Comparison of ENCODE assay signal across 22 cellular contexts in the genomic region with DNA sequence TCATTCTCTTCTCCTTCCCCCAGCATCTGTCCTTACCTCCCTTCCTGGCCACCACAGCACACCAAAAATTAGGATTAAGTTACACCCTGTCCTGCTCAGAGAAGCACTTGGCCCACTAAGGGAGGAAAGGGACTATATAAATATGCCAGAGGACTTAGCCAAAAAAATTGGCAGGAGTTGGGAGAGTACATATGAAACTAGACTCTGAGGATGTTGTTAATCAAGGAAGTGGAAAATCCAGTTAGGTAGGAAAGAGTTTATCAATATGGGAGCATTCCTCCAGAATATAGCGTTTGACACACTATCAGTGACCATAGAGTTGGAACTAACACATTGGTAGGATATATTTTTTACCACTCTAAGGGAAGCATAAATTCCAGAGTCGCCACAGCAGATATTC. TPM values are rescaled to one million over a fixed set of nuclear protein-coding genes. Genes with fewer than 3 reads are reported as not detected.
DNase-seq lines count a peak whose midpoint lies in the region; ATAC-seq, FAIRE-seq and TF ChIP-seq lines count a peak whose summit lies in the region.
"Had no signal": no experiment of that assay in that cellular context is flagged by ENCODE, and none has a peak within 500 bp of the region (broad histone marks: within the 10 kb centered on the region; RNA-seq: fewer than 3 reads in every experiment).

No MANE protein-coding gene starts in this region.

- WGBS in esophagus muscularis mucosa, result 92% methylated on average over 2 of the region's 2 CpGs
- WGBS in pancreas, 2 donors, result 50 to 55% methylated on average over 2 of the region's 2 CpGs

- H3K4me1 ChIP-seq in esophagus muscularis mucosa (no peaks in the 10 kb centered on the region), pancreas (peaks cover 4 to 9% (median 9%) of the 10 kb centered on the region in 3 donors)
- H3K4me1 ChIP-seq: Caco-2, HAP-1 had no signal

- H3K9me3 Mint-ChIP-seq in activated naive CD4-positive, alpha-beta T cell treated with anti-CD3 and anti-CD28 coated beads, Interleukin-2, amount 50 U/mL, for 72 hours, result peaks cover 6 to 29% of the 10 kb centered on the region in 2 donors

- peak; percentile 75 for DNase-seq in LNCaP clone FGC (ENCODE audit: low read depth)
- peak; percentile 39 for DNase-seq in esophagus muscularis mucosa (ENCODE audit: extremely low spot score)
- no peak for DNase-seq in pancreas
- DNase-seq in 8988T, result no peak
- DNase-seq in activated naive CD4-positive, alpha-beta T cell treated with anti-CD3 and anti-CD28 coated beads, Interleukin-2, amount 50 U/mL, for 72 hours (ENCODE audit: low spot score in 2 of 2), result no peak
- DNase-seq: C1 segment of cervical spinal cord; Caco-2; CD4-positive, CD25-positive, alpha-beta regulatory T cell; CD8-positive, alpha-beta T cell; DMS153; DND-41; GOT3; HFFc6 had no signal

- peak in 3 of 4 donors; percentile 27 to 57 (median 47) for ATAC-seq in pancreas
- no peak for ATAC-seq in activated CD4-positive, CD25-positive, alpha-beta regulatory T cell treated with anti-CD3 and anti-CD28 coated beads, Interleukin-2, amount 50 U/mL, for 24 hours
- no peak for ATAC-seq in activated naive CD4-positive, alpha-beta T cell treated with anti-CD3 and anti-CD28 coated beads, Interleukin-2, amount 50 U/mL, for 72 hours
- ATAC-seq: CD8-positive, alpha-beta T cell had no signal

- H3K9me3 ChIP-seq in esophagus muscularis mucosa (peaks cover 0 to 9% (median 0%) of the 10 kb centered on the region in 4 donors), pancreas (no peaks in the 10 kb centered on the region)
- H3K9me3 ChIP-seq: HAP-1 had no signal

- no peak for FAIRE-seq in pancreas (lab: Jason Lieb, UNC)
- FAIRE-seq: G401.6, GM12892, GM19239, H54 had no signal

- H3K4me3 ChIP-seq in LNCaP clone FGC (ENCODE audit: low read depth, low read length), result no peak overlapping the region
- H3K4me3 ChIP-seq in esophagus muscularis mucosa, result no peak overlapping the region
- H3K4me3 ChIP-seq in pancreas, result no peak overlapping the region
- H3K4me3 ChIP-seq: HAP-1 had no signal

- H3K36me3 Mint-ChIP-seq in activated naive CD4-positive, alpha-beta T cell treated with anti-CD3 and anti-CD28 coated beads, Interleukin-2, amount 50 U/mL, for 72 hours, result peaks cover 8 to 23% of the 10 kb centered on the region in 2 donors
- H3K36me3 Mint-ChIP-seq: CD4-positive, CD25-positive, alpha-beta regulatory T cell; CD8-positive, alpha-beta T cell had no signal

- TF ChIP-seq POLR2A in esophagus muscularis mucosa (IDR thresholded peaks at IDR 0.05; ENCODE audit: low read depth), result no peak

- no peaks in the 10 kb centered on the region for H3K36me3 ChIP-seq in esophagus muscularis mucosa
- no peaks in the 10 kb centered on the region for H3K36me3 ChIP-seq in pancreas
- H3K36me3 ChIP-seq: HAP-1 had no signal

- H3K27ac ChIP-seq in C4-2B (peak overlapping the region; percentile 56; the same call in 1 of the 2 replicates), esophagus muscularis mucosa (replicated peaks in 1 of 4) (no peak overlapping the region), pancreas (no peak overlapping the region)

- H3K27me3 ChIP-seq in esophagus muscularis mucosa, result no peaks in the 10 kb centered on the region
- no peaks in the 10 kb centered on the region for H3K27me3 ChIP-seq in pancreas

- no peak overlapping the region for H3K27ac Mint-ChIP-seq in activated naive CD4-positive, alpha-beta T cell treated with anti-CD3 and anti-CD28 coated beads, Interleukin-2, amount 50 U/mL, for 72 hours
- H3K27ac Mint-ChIP-seq: CD8-positive, alpha-beta T cell; HFFc6 had no signal

- TF ChIP-seq CTCF in C4-2B (conservative IDR thresholded peaks at IDR 0.05), result no peak
- no peak for TF ChIP-seq CTCF in LNCaP clone FGC (IDR thresholded peaks at IDR 0.05; ENCODE audit: control insufficient read depth, extremely low read depth, insufficient read depth)
- no peak for TF ChIP-seq CTCF in esophagus muscularis mucosa (IDR thresholded peaks at IDR 0.05)
- TF ChIP-seq CTCF in pancreas (IDR thresholded peaks at IDR 0.05), result no peak

- intact Hi-C loops in esophagus muscularis mucosa (cut with DNase I) (no loop called here), pancreas (cut with DNase I) (no loop called here)

- TF ChIP-seq EP300 in esophagus muscularis mucosa (IDR thresholded peaks at IDR 0.05), result no peak

RNA-seq across cellular contexts. Expression of gene TSHZ2, which starts 57.3 kb away (rescaled TPM):
- total RNA-seq in esophagus muscularis mucosa (10 to 100 TPM; 10.3 to 15.0 (median 12.9) TPM), pancreas (10 to 100 TPM in 1 of 6 donors, 1 to 10 TPM in 5; 2.2 to 23.5 (median 4.6) TPM)
- polyA plus RNA-seq in pancreas, result 1 to 10 TPM; 4.5 TPM
- total RNA-seq in activated naive CD4-positive, alpha-beta T cell treated with anti-CD3 and anti-CD28 coated beads, Interleukin-2, amount 50 U/mL, for 72 hours, result 10 to 100 TPM; 31.4 to 91.0 TPM
- total RNA-seq: A172, HFFc6 had no signal
- polyA plus RNA-seq: BJ had no signal

Comparison
In these comparisons a context has a peak if more than half of its experiments do, and no peak if none do; other contexts are left out.
1. DNase-seq: peak in LNCaP clone FGC (single experiment) and esophagus muscularis mucosa (single experiment); none in pancreas (0 of 6), 8988T (single experiment) and activated naive CD4-positive, alpha-beta T cell treated with anti-CD3 and anti-CD28 coated beads, Interleukin-2, amount 50 U/mL, for 72 hours (0 of 2).
2. ATAC-seq: peak in pancreas (3 of 4); none in activated CD4-positive, CD25-positive, alpha-beta regulatory T cell treated with anti-CD3 and anti-CD28 coated beads, Interleukin-2, amount 50 U/mL, for 24 hours (0 of 2) and activated naive CD4-positive, alpha-beta T cell treated with anti-CD3 and anti-CD28 coated beads, Interleukin-2, amount 50 U/mL, for 72 hours (0 of 2).